In genomic region chrX:124028177-124028576, GRCh38 we compare ENCODE assay signal across 1 cellular context.
TF ChIP-seq lines count a peak whose summit lies in the region.

No MANE protein-coding gene starts in this region.

TF ChIP-seq in A549, 52 proteins besides CTCF, POLR2A, EP300 and RAD21 (continued from another document):
- no peak for TF ChIP-seq ZSCAN20 (CRISPR knock-in tag; IDR thresholded peaks at IDR 0.05)
- no peak for TF ChIP-seq SMC3 (IDR thresholded peaks at IDR 0.05)
- no peak for TF ChIP-seq HOXB5 (CRISPR knock-in tag; IDR thresholded peaks at IDR 0.05)
- no peak for TF ChIP-seq CBX2 (IDR thresholded peaks at IDR 0.05; ENCODE audit: borderline replicate concordance, low read depth)
